ENCODE assay signal across 19 cellular contexts in genomic region chr10:3693031-3693714, GRCh38.
DNase-seq lines count a peak whose midpoint lies in the region; ATAC-seq and TF ChIP-seq lines count a peak whose summit lies in the region.
"Had no signal": no experiment of that assay in that cellular context is flagged by ENCODE, and none has a peak within 500 bp of the region (broad histone marks: within the 10 kb centered on the region; RNA-seq: fewer than 3 reads in every experiment).

No MANE protein-coding gene starts in this region.

- no peaks in the 10 kb centered on the region for H3K36me3 ChIP-seq in GM23338 (ENCODE audit: insufficient read depth)
- no peaks in the 10 kb centered on the region for H3K36me3 ChIP-seq in mesendoderm (ENCODE audit: control insufficient read depth, insufficient read depth, low read length)
- H3K36me3 ChIP-seq: BLaER1 had no signal

- H3K4ac ChIP-seq in mesendoderm (ENCODE audit: low read depth, low read length), result no peak overlapping the region

- H4K5ac ChIP-seq in mesendoderm (ENCODE audit: low read length), result no peak overlapping the region

- H2AFZ ChIP-seq in GM23338, result no peak overlapping the region

- no CpG with 5 or more reads among the region's 11 CpGs for WGBS in mesendoderm (ENCODE audit: extremely low coverage, insufficient coverage, low lambda C conversion rate)

- H3K27me3 Mint-ChIP-seq in GM23338 (ENCODE audit: insufficient read depth, low read depth, poor library complexity) (no peaks in the 10 kb centered on the region), WTC11 (ENCODE audit: low read depth) (no peaks in the 10 kb centered on the region)
- no peaks in the 10 kb centered on the region for H3K27me3 Mint-ChIP-seq in stimulated activated memory B cell treated with anti-CD40 and anti-IgM and Interleukin-4, amounts not matched to agents 10 μg/mL and 1 μg/mL and 100 μg/mL, for 72 hours
- H3K27me3 Mint-ChIP-seq in activated CD4-positive, alpha-beta memory T cell treated with anti-CD3 and anti-CD28 coated beads, Interleukin-2, amount 10 ng/mL, durations not matched to agents 7 days and 5 days, result peaks cover 8% of the 10 kb centered on the region
- H3K27me3 Mint-ChIP-seq: CD4-positive, alpha-beta memory T cell had no signal

- H3K27me3 ChIP-seq in GM23338 (ENCODE audit: insufficient read depth), result no peaks in the 10 kb centered on the region
- H3K27me3 ChIP-seq in mesendoderm (ENCODE audit: insufficient read depth, low read length, poor library complexity), result no peaks in the 10 kb centered on the region
- H3K27me3 ChIP-seq: BLaER1 had no signal

- peaks cover 18% of the 10 kb centered on the region for H3K9me2 ChIP-seq in GM23338 (ENCODE audit: insufficient read depth)

- H3K4me1 Mint-ChIP-seq in GM23338 (peaks cover 14% of the 10 kb centered on the region; the same call in 2 of the 3 replicates), WTC11 (peaks cover 16% of the 10 kb centered on the region)
- no peaks in the 10 kb centered on the region for H3K4me1 Mint-ChIP-seq in stimulated activated memory B cell treated with anti-CD40 and anti-IgM and Interleukin-4, amounts not matched to agents 10 μg/mL and 1 μg/mL and 100 μg/mL, for 72 hours
- peaks cover 4% of the 10 kb centered on the region for H3K4me1 Mint-ChIP-seq in activated CD4-positive, alpha-beta memory T cell treated with anti-CD3 and anti-CD28 coated beads, Interleukin-2, amount 10 ng/mL, durations not matched to agents 7 days and 5 days
- H3K4me1 Mint-ChIP-seq: CD4-positive, alpha-beta memory T cell had no signal

- H3K27ac Mint-ChIP-seq in GM23338, result no peak overlapping the region
- no peak overlapping the region for H3K27ac Mint-ChIP-seq in WTC11
- H3K27ac Mint-ChIP-seq in stimulated activated memory B cell treated with anti-CD40 and anti-IgM and Interleukin-4, amounts not matched to agents 10 μg/mL and 1 μg/mL and 100 μg/mL, for 72 hours, result no peak overlapping the region
- H3K27ac Mint-ChIP-seq in activated CD4-positive, alpha-beta memory T cell treated with anti-CD3 and anti-CD28 coated beads, Interleukin-2, amount 10 ng/mL, durations not matched to agents 7 days and 5 days, result no peak overlapping the region

- H3K4me3 ChIP-seq in GM23338 (no peak overlapping the region), mesendoderm (ENCODE audit: low read length) (no peak overlapping the region)
- H3K4me3 ChIP-seq: BLaER1 had no signal

- CTCF ChIA-PET in WTC11 (lab: Charles Lee), result no interaction called here
- CTCF ChIA-PET in activated CD4-positive, alpha-beta memory T cell treated with anti-CD3 and anti-CD28 coated beads, Interleukin-2, amount 10 ng/mL, durations not matched to agents 7 days and 5 days (lab: Charles Lee), result no interaction called here

- POLR2A ChIA-PET in WTC11 (lab: Charles Lee), result no interaction called here
- POLR2A ChIA-PET in activated CD4-positive, alpha-beta memory T cell treated with anti-CD3 and anti-CD28 coated beads, Interleukin-2, amount 10 ng/mL, durations not matched to agents 7 days and 5 days (lab: Charles Lee), result no interaction called here

- TF ChIP-seq CTCF in GM23338 (conservative IDR thresholded peaks at IDR 0.05; ENCODE audit: low read depth in 2 of 2) (no peak), WTC11 (IDR thresholded peaks at IDR 0.05) (no peak)

- no peak overlapping the region for H3K4me2 ChIP-seq in GM23338
- no peak overlapping the region for H3K4me2 ChIP-seq in mesendoderm (ENCODE audit: low read length)
- H3K4me2 ChIP-seq: BLaER1 had no signal

- H3K4me3 Mint-ChIP-seq in GM23338, result no peak overlapping the region
- H3K4me3 Mint-ChIP-seq in WTC11, result no peak overlapping the region
- H3K4me3 Mint-ChIP-seq in stimulated activated memory B cell treated with anti-CD40 and anti-IgM and Interleukin-4, amounts not matched to agents 10 μg/mL and 1 μg/mL and 100 μg/mL, for 72 hours, result no peak overlapping the region
- no peak overlapping the region for H3K4me3 Mint-ChIP-seq in activated CD4-positive, alpha-beta memory T cell treated with anti-CD3 and anti-CD28 coated beads, Interleukin-2, amount 10 ng/mL, durations not matched to agents 7 days and 5 days
- H3K4me3 Mint-ChIP-seq: CD4-positive, alpha-beta memory T cell; H9 had no signal

- H2BK15ac ChIP-seq in mesendoderm (replicated peaks; ENCODE audit: low read depth), result no peak overlapping the region

- H3K23ac ChIP-seq in mesendoderm (ENCODE audit: low read length), result no peak overlapping the region

- no peaks in the 10 kb centered on the region for H3K79me1 ChIP-seq in mesendoderm (ENCODE audit: low read length)

- H3K4me1 ChIP-seq in GM23338 (ENCODE audit: insufficient read depth) (peaks cover 3% of the 10 kb centered on the region; the same call in 1 of the 2 replicates), mesendoderm (ENCODE audit: control insufficient read depth, low read depth, low read length) (peaks cover 7% of the 10 kb centered on the region)
- H3K4me1 ChIP-seq: BLaER1 had no signal

- H2AK5ac ChIP-seq in mesendoderm (ENCODE audit: low read length), result peak overlapping the region; percentile 61

- H3K18ac ChIP-seq in mesendoderm (ENCODE audit: low read length), result no peak overlapping the region

- DNase-seq in GM23338 (ENCODE audit: low spot score) (peak; percentile 15), WTC11 (ENCODE audit: low spot score) (no peak), mesendoderm (peak; percentile 80), nucleus accumbens (lab: John Stamatoyannopoulos, UW) (no peak), mesenteric fat pad (ENCODE audit: low spot score) (no peak)
- DNase-seq in activated CD4-positive, alpha-beta memory T cell treated with anti-CD3 and anti-CD28 coated beads, Interleukin-2, amount 10 ng/mL, durations not matched to agents 7 days and 5 days, result no peak
- DNase-seq: CD4-positive, alpha-beta memory T cell; DMS79; H9; NCI-H1417; NCI-H187; NCI-H2107; NCI-H510A treated with DMSO at 0.1 percent for 48 hours; NCI-H774; PC-3; RPMI8226; SHP77 treated with DMSO at 0.1 percent for 48 hours had no signal

- ATAC-seq in GM23338, result peak; percentile 44; the same call in 1 of the 3 replicates
- ATAC-seq in WTC11, result peak; percentile 50; the same call in 1 of the 2 replicates
- ATAC-seq in stimulated activated memory B cell treated with anti-CD40 and anti-IgM and Interleukin-4, amounts not matched to agents 10 μg/mL and 1 μg/mL and 100 μg/mL, for 72 hours, result peak; percentile 47
- ATAC-seq: PC-3 had no signal

- no peaks in the 10 kb centered on the region; the same call in 2 of the 3 replicates for H3K36me3 Mint-ChIP-seq in GM23338 (ENCODE audit: low read depth)
- H3K36me3 Mint-ChIP-seq in WTC11, result no peaks in the 10 kb centered on the region
- H3K36me3 Mint-ChIP-seq in stimulated activated memory B cell treated with anti-CD40 and anti-IgM and Interleukin-4, amounts not matched to agents 10 μg/mL and 1 μg/mL and 100 μg/mL, for 72 hours, result no peaks in the 10 kb centered on the region
- H3K36me3 Mint-ChIP-seq in activated CD4-positive, alpha-beta memory T cell treated with anti-CD3 and anti-CD28 coated beads, Interleukin-2, amount 10 ng/mL, durations not matched to agents 7 days and 5 days (ENCODE audit: low read depth), result peaks cover 2% of the 10 kb centered on the region
- H3K36me3 Mint-ChIP-seq: CD4-positive, alpha-beta memory T cell had no signal

- H4K8ac ChIP-seq in mesendoderm (ENCODE audit: low read depth, low read length), result no peak overlapping the region

- H3K79me2 ChIP-seq in GM23338 (replicated peaks; ENCODE audit: insufficient read depth) (no peaks in the 10 kb centered on the region), mesendoderm (ENCODE audit: control insufficient read depth, insufficient read depth, low read length) (no peaks in the 10 kb centered on the region)

- H3K9me3 Mint-ChIP-seq in GM23338 (peaks cover 3% of the 10 kb centered on the region; the same call in 2 of the 3 replicates), WTC11 (peaks cover 29% of the 10 kb centered on the region)
- no peaks in the 10 kb centered on the region for H3K9me3 Mint-ChIP-seq in stimulated activated memory B cell treated with anti-CD40 and anti-IgM and Interleukin-4, amounts not matched to agents 10 μg/mL and 1 μg/mL and 100 μg/mL, for 72 hours
- no peaks in the 10 kb centered on the region for H3K9me3 Mint-ChIP-seq in activated CD4-positive, alpha-beta memory T cell treated with anti-CD3 and anti-CD28 coated beads, Interleukin-2, amount 10 ng/mL, durations not matched to agents 7 days and 5 days
- H3K9me3 Mint-ChIP-seq: CD4-positive, alpha-beta memory T cell had no signal

- no peak overlapping the region for H3K27ac ChIP-seq in GM23338 (ENCODE audit: low read depth)
- H3K27ac ChIP-seq in mesendoderm (ENCODE audit: low read depth, low read length), result no peak overlapping the region
- H3K27ac ChIP-seq: BLaER1 had no signal

- H3F3A ChIP-seq in GM23338 (replicated peaks; ENCODE audit: low read depth), result no peaks in the 10 kb centered on the region

- no peaks in the 10 kb centered on the region for H4K20me1 ChIP-seq in GM23338 (replicated peaks; ENCODE audit: insufficient read depth)
- H4K20me1 ChIP-seq: BLaER1 had no signal

- H3K56ac ChIP-seq in mesendoderm (ENCODE audit: low read length), result peak overlapping the region; percentile 56

- H2BK5ac ChIP-seq in mesendoderm (ENCODE audit: low read length), result peak overlapping the region; percentile 70

- no peak overlapping the region for H3K9ac ChIP-seq in mesendoderm (ENCODE audit: low read length)
- H3K9ac ChIP-seq: BLaER1 had no signal

- no peak overlapping the region for H2BK120ac ChIP-seq in mesendoderm (ENCODE audit: low read depth, low read length)

TF ChIP-seq in GM23338, 12 proteins besides CTCF, POLR2A, EP300 and RAD21 (continues in another document):
- TF ChIP-seq STAT1 (IDR thresholded peaks at IDR 0.05; ENCODE audit: unreplicated experiment), result no peak

TF ChIP-seq in WTC11, 78 proteins besides CTCF, POLR2A, EP300 and RAD21 (continues in another document):
- TF ChIP-seq OVOL2 (CRISPR knock-in tag; IDR thresholded peaks at IDR 0.05; ENCODE audit: borderline replicate concordance), result no peak
- TF ChIP-seq ATF3 (CRISPR knock-in tag; conservative IDR thresholded peaks at IDR 0.05), result no peak
- no peak for TF ChIP-seq ZMAT4 (CRISPR knock-in tag; IDR thresholded peaks at IDR 0.05)
- TF ChIP-seq MAX (CRISPR knock-in tag; IDR thresholded peaks at IDR 0.05), result no peak

Comparison
In these comparisons a context has a peak if more than half of its experiments do, and no peak if none do; other contexts are left out.
1. DNase-seq: peak in GM23338 (single experiment) and mesendoderm (single experiment); none in WTC11 (single experiment), activated CD4-positive, alpha-beta memory T cell treated with anti-CD3 and anti-CD28 coated beads, Interleukin-2, amount 10 ng/mL, durations not matched to agents 7 days and 5 days (single experiment), nucleus accumbens (0 of 56) and mesenteric fat pad (single experiment).
2. Peak in every context shown above with its lines, with median percentiles within 50 percentile points of each other: ATAC-seq.